19 cellular contexts compared by ENCODE assay signal in genomic region chr1:225573216-225573615, GRCh38.
"Had no signal": no experiment of that assay in that cellular context is flagged by ENCODE, and none has a peak within 500 bp of the region (broad histone marks: within the 10 kb centered on the region; RNA-seq: fewer than 3 reads in every experiment).

No MANE protein-coding gene starts in this region.

- H3K4me3 Mint-ChIP-seq: activated CD4-positive, alpha-beta T cell treated with anti-CD3 and anti-CD28 coated beads, Interleukin-2, amount 10 ng/mL, durations not matched to agents 7 days and 5 days; activated CD8-positive, alpha-beta T cell treated with anti-CD3 and anti-CD28 coated beads, Interleukin-2, amount 10 ng/mL, durations not matched to agents 7 days and 5 days; activated naive CD8-positive, alpha-beta T cell treated with anti-CD3 and anti-CD28 coated beads, Interleukin-2, amount 10 ng/mL, durations not matched to agents 7 days and 5 days; activated T-cell treated with anti-CD3 and anti-CD28 coated beads, Interleukin-2, amount 50 U/mL, for 24 hours; dendritic cell treated with granulocyte-macrophage colony-stimulating factor and Interleukin-4, amounts not matched to agents 40 ng/mL and 50 ng/mL, for 4 days; immature natural killer cell; T-helper 1 cell treated with Interleukin-12 subunit alpha and Interleukin-12 subunit beta and Interleukin-4 antibody, amounts not matched to agents 30 μg/mL and 1 μg/mL, for 36 hours had no signal

- H3K4me3 ChIP-seq: gastroesophageal sphincter, heart left ventricle, thyroid gland had no signal

- H3K9me3 Mint-ChIP-seq: activated CD4-positive, alpha-beta T cell treated with anti-CD3 and anti-CD28 coated beads, Interleukin-2, amount 10 ng/mL, durations not matched to agents 7 days and 5 days; activated naive CD8-positive, alpha-beta T cell treated with anti-CD3 and anti-CD28 coated beads, Interleukin-2, amount 10 ng/mL, durations not matched to agents 7 days and 5 days; activated T-cell treated with anti-CD3 and anti-CD28 coated beads, Interleukin-2, amount 50 U/mL, for 24 hours; activated T-helper 2 cell treated with anti-CD3 and anti-CD28 coated beads, Interferon-gamma antibody, Interleukin-2, Interleukin-4, amounts not matched to agents 10 μg/mL and 5 μg/mL and 100 μg/mL, durations not matched to agents 14 hours and 24 hours and 36 hours; dendritic cell treated with granulocyte-macrophage colony-stimulating factor and Interleukin-4, amounts not matched to agents 40 ng/mL and 50 ng/mL, for 4 days; immature natural killer cell; T-helper 1 cell treated with Interleukin-12 subunit alpha and Interleukin-12 subunit beta and Interleukin-4 antibody, amounts not matched to agents 30 μg/mL and 1 μg/mL, for 36 hours had no signal

- H3K27ac ChIP-seq: gastroesophageal sphincter, heart left ventricle, parathyroid adenoma, thyroid gland had no signal

- FAIRE-seq: bronchial epithelial cell had no signal

- H3K4me1 Mint-ChIP-seq: immature natural killer cell had no signal

- H3K27me3 ChIP-seq: gastroesophageal sphincter, heart left ventricle, thyroid gland had no signal

- H3K9me3 ChIP-seq: gastroesophageal sphincter, heart left ventricle, thyroid gland had no signal

- H3K36me3 Mint-ChIP-seq: activated naive CD8-positive, alpha-beta T cell treated with anti-CD3 and anti-CD28 coated beads, Interleukin-2, amount 10 ng/mL, durations not matched to agents 7 days and 5 days; immature natural killer cell had no signal

- H3K36me3 ChIP-seq: gastroesophageal sphincter, heart left ventricle, thyroid gland had no signal

- H3K27ac Mint-ChIP-seq: activated CD4-positive, alpha-beta T cell treated with anti-CD3 and anti-CD28 coated beads, Interleukin-2, amount 10 ng/mL, durations not matched to agents 7 days and 5 days; activated CD8-positive, alpha-beta T cell treated with anti-CD3 and anti-CD28 coated beads, Interleukin-2, amount 10 ng/mL, durations not matched to agents 7 days and 5 days; activated naive CD8-positive, alpha-beta T cell treated with anti-CD3 and anti-CD28 coated beads, Interleukin-2, amount 10 ng/mL, durations not matched to agents 7 days and 5 days; activated T-cell treated with anti-CD3 and anti-CD28 coated beads, Interleukin-2, amount 50 U/mL, for 24 hours; activated T-helper 2 cell treated with anti-CD3 and anti-CD28 coated beads, Interferon-gamma antibody, Interleukin-2, Interleukin-4, amounts not matched to agents 10 μg/mL and 5 μg/mL and 100 μg/mL, durations not matched to agents 14 hours and 24 hours and 36 hours; dendritic cell treated with granulocyte-macrophage colony-stimulating factor and Interleukin-4, amounts not matched to agents 40 ng/mL and 50 ng/mL, for 4 days; immature natural killer cell; T-helper 1 cell treated with Interleukin-12 subunit alpha and Interleukin-12 subunit beta and Interleukin-4 antibody, amounts not matched to agents 30 μg/mL and 1 μg/mL, for 36 hours had no signal

- H3K4me1 ChIP-seq: parathyroid adenoma had no signal

- H3K9ac ChIP-seq: parathyroid adenoma had no signal

- DNase-seq: activated CD4-positive, alpha-beta T cell treated with anti-CD3 and anti-CD28 coated beads, Interleukin-2, amount 10 ng/mL, durations not matched to agents 7 days and 5 days; activated CD8-positive, alpha-beta T cell treated with anti-CD3 and anti-CD28 coated beads, Interleukin-2, amount 10 ng/mL, durations not matched to agents 7 days and 5 days; activated naive CD4-positive, alpha-beta T cell treated with Interleukin-2 at 50 U/mL for 16 hours; activated naive CD8-positive, alpha-beta T cell treated with anti-CD3 and anti-CD28 coated beads, Interleukin-2, amount 10 ng/mL, durations not matched to agents 7 days and 5 days; activated T-cell treated with anti-CD3 and anti-CD28 coated beads, Interleukin-2, amount 50 U/mL, for 24 hours; anterior cingulate cortex; effector CD8-positive, alpha-beta T cell; heart left ventricle; immature natural killer cell; left ventricle myocardium superior; stimulated activated CD4-positive, alpha-beta T cell treated with anti-CD3 and anti-CD28 coated beads, Interleukin-1b, Interleukin-23, amount 100 ng/mL, for 48 hours; stimulated activated naive CD4-positive, alpha-beta T cell treated with Interleukin-2 at 50 U/mL for 16 hours; thyroid gland had no signal

- H2AFZ ChIP-seq: parathyroid adenoma had no signal

- H3K27me3 Mint-ChIP-seq: activated T-cell treated with anti-CD3 and anti-CD28 coated beads, Interleukin-2, amount 50 U/mL, for 24 hours; dendritic cell treated with granulocyte-macrophage colony-stimulating factor and Interleukin-4, amounts not matched to agents 40 ng/mL and 50 ng/mL, for 4 days had no signal
